ENCODE assay signal across 24 cellular contexts in the genomic region with DNA sequence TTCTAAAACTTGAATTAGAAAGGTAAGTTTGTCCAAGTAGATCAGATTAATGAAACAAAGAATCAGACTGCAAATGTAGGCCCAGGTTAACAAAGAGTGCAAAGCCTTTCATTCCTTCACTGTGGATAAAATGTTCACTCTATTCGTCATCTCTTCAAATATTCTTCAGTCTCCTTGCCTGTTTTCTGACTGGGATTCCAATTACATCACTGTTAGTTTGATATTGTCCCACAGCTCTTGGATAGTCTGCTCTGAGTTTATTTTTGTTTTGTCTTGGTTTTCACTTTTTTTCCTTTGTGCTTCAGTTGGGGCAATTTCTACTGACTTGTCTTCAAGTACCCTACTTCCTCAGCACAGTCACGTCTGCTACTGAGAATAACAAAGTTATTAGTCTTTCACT. TPM values are rescaled to one million over a fixed set of nuclear protein-coding genes. Genes with fewer than 3 reads are reported as not detected.
A peak's percentile ranks its signal among the peaks of the same experiment; 100 is the strongest.
DNase-seq lines count a peak whose midpoint lies in the region; ATAC-seq and TF ChIP-seq lines count a peak whose summit lies in the region.
"Had no signal": no experiment of that assay in that cellular context is flagged by ENCODE, and none has a peak within 500 bp of the region (broad histone marks: within the 10 kb centered on the region; RNA-seq: fewer than 3 reads in every experiment).

No MANE protein-coding gene starts in this region.

- H3F3A ChIP-seq in GM23248 (ENCODE audit: insufficient read depth): peaks cover 14% of the 10 kb centered on the region

- H3K9ac ChIP-seq in GM23248: no peak overlapping the region
- no peak overlapping the region for H3K9ac ChIP-seq in adipocyte (ENCODE audit: low read length)

- intact Hi-C loops in CD4-positive, alpha-beta memory T cell (cut with micrococcal nuclease): loop anchor here (2.0 to 5.0 kb wide), 2 partner anchors 33 to 37 kb away; no protein-coding TSS in a partner anchor

- WGBS in GM23248 (ENCODE audit: low coverage in 1 of 2, low lambda C conversion rate in 2 of 2, missing lambda C conversion rate in 2 of 2), 2 experiments: 40 to 49% methylated on average over 2 of the region's 2 CpGs

- H3K36me3 ChIP-seq in CD4-positive, alpha-beta memory T cell (ENCODE audit: insufficient read depth, low read length): no peaks in the 10 kb centered on the region
- H3K36me3 ChIP-seq in GM23248 (ENCODE audit: low read depth) (no peaks in the 10 kb centered on the region), adipocyte (ENCODE audit: control insufficient read depth, insufficient read depth, low read length, severe bottlenecking) (no peaks in the 10 kb centered on the region)
- H3K36me3 ChIP-seq: vagina had no signal

- H3K27ac Mint-ChIP-seq in CD4-positive, alpha-beta memory T cell: peak overlapping the region; percentile 10 to 84 (median 70)
- H3K27ac Mint-ChIP-seq: memory B cell, naive B cell, progenitor cell of endocrine pancreas had no signal

- H3K4me3 Mint-ChIP-seq in CD4-positive, alpha-beta memory T cell: peak overlapping the region in 3 of 8 donors; percentile 33 to 74 (median 64)
- H3K4me3 Mint-ChIP-seq: memory B cell, naive B cell had no signal

- H4K20me1 ChIP-seq in GM23248 (ENCODE audit: insufficient read depth): no peaks in the 10 kb centered on the region

- CTCF ChIA-PET in CD4-positive, alpha-beta memory T cell (lab: Charles Lee; ENCODE audit: partially characterized antibody): interaction anchor here (1.0 to 4.5 kb wide), 3 partner anchors 27 to 120 kb away, joined by 3 to 28 read pairs (median 18); no protein-coding TSS in a partner anchor

- H3K9me3 ChIP-seq in CD4-positive, alpha-beta memory T cell (ENCODE audit: control insufficient read depth in 1 of 2, low read length in 2 of 2): no peaks in the 10 kb centered on the region
- H3K9me3 ChIP-seq in GM23248 (ENCODE audit: low read depth): no peaks in the 10 kb centered on the region
- peaks cover 4% of the 10 kb centered on the region for H3K9me3 ChIP-seq in adipocyte (ENCODE audit: control insufficient read depth, low read length)
- H3K9me3 ChIP-seq: vagina had no signal

- no peaks in the 10 kb centered on the region for H3K79me2 ChIP-seq in GM23248 (ENCODE audit: insufficient read depth)

- H3K4me3 ChIP-seq in CD4-positive, alpha-beta memory T cell (ENCODE audit: low read length in 2 of 2): no peak overlapping the region
- H3K4me3 ChIP-seq in GM23248 (no peak overlapping the region), adipocyte (ENCODE audit: low read length) (no peak overlapping the region)
- H3K4me3 ChIP-seq: smooth muscle cell, vagina had no signal

- in situ Hi-C loops in GM23248 (cut with MboI): no loop called here

- H3K9me3 Mint-ChIP-seq in CD4-positive, alpha-beta memory T cell: peaks cover 0 to 2% (median 0%) of the 10 kb centered on the region in 8 donors
- H3K9me3 Mint-ChIP-seq: memory B cell had no signal

- ATAC-seq in HG03469 (IDR thresholded peaks at IDR 0.05; ENCODE audit: unreplicated experiment): no peak
- ATAC-seq: HepG2 had no signal

- peak overlapping the region; percentile 58 for H3K4me2 ChIP-seq in GM23248 (ENCODE audit: unreplicated experiment)
- H3K4me2 ChIP-seq: smooth muscle cell had no signal

- DNase-seq in CD4-positive, alpha-beta memory T cell: no peak
- DNase-seq in GM23248 (peak; percentile 41), adipocyte (ENCODE audit: low read depth) (peak; percentile 68), iris pigment epithelial cell (ENCODE audit: low read depth) (peak; percentile 80), erythroblast (lab: John Stamatoyannopoulos, UW) (no peak), NAMALWA (ENCODE audit: low spot score) (no peak)
- DNase-seq: amygdala; hypothalamus; kidney glomerular epithelial cell; naive B cell; NCI-H1694; NCI-H345; NK-92 treated with Interleukin-12 subunit alpha and Interleukin-12 subunit beta, amount 100 ng/mL, for 24 hours; stimulated activated CD4-positive, alpha-beta T cell treated with anti-CD3 and anti-CD28 coated beads, Interleukin-4, amount 100 ng/mL, for 4 hours; substantia nigra had no signal

- H3K27me3 Mint-ChIP-seq in CD4-positive, alpha-beta memory T cell: no peaks in the 10 kb centered on the region

- no peak overlapping the region for H3K27ac ChIP-seq in CD4-positive, alpha-beta memory T cell (ENCODE audit: low read depth, low read length)
- H3K27ac ChIP-seq in GM23248: peak overlapping the region; percentile 42
- H3K27ac ChIP-seq: foreskin keratinocyte, vagina had no signal

- peaks cover 38 to 69% (median 53%) of the 10 kb centered on the region in 4 donors for H3K4me1 Mint-ChIP-seq in CD4-positive, alpha-beta memory T cell
- H3K4me1 Mint-ChIP-seq: naive B cell had no signal

- POLR2A ChIA-PET in CD4-positive, alpha-beta memory T cell (lab: Charles Lee; ENCODE audit: partially characterized antibody): interaction anchor here (3.5 to 3.9 kb wide), 2 partner anchors 26 to 32 kb away, joined by 33 to 55 read pairs; no protein-coding TSS in a partner anchor

- peaks cover 38% of the 10 kb centered on the region for H3K4me1 ChIP-seq in CD4-positive, alpha-beta memory T cell (ENCODE audit: insufficient read depth, low read length)
- H3K4me1 ChIP-seq in GM23248 (ENCODE audit: insufficient read depth) (peaks cover 21% of the 10 kb centered on the region), adipocyte (ENCODE audit: control insufficient read depth, insufficient read depth, low read length) (peaks cover 14% of the 10 kb centered on the region)
- H3K4me1 ChIP-seq: vagina had no signal

- no peaks in the 10 kb centered on the region for H3K27me3 ChIP-seq in CD4-positive, alpha-beta memory T cell (ENCODE audit: insufficient read depth, low read length)
- H3K27me3 ChIP-seq in GM23248 (replicated peaks; ENCODE audit: insufficient read depth): no peaks in the 10 kb centered on the region
- no peaks in the 10 kb centered on the region for H3K27me3 ChIP-seq in adipocyte (replicated peaks; ENCODE audit: control insufficient read depth, insufficient read depth, low read length)
- H3K27me3 ChIP-seq: foreskin keratinocyte, vagina had no signal

- no peaks in the 10 kb centered on the region for H3K9me2 ChIP-seq in GM23248 (ENCODE audit: insufficient read depth)

- TF ChIP-seq POLR2A in erythroblast (IDR thresholded peaks at IDR 0.05; ENCODE audit: low read length): no peak

- H3K36me3 Mint-ChIP-seq in CD4-positive, alpha-beta memory T cell: no peaks in the 10 kb centered on the region
- H3K36me3 Mint-ChIP-seq: memory B cell, naive B cell had no signal

- no peak overlapping the region; the same call in 1 of the 2 replicates for H2AFZ ChIP-seq in GM23248

RNA-seq across cellular contexts. Expression of a gene that starts 38.5 kb away (rescaled TPM):
- total RNA-seq in CD4-positive, alpha-beta memory T cell: 10 to 100 TPM; 25.0 to 28.2 TPM
- 100 to 1,000 TPM; 199 to 230 TPM for polyA plus RNA-seq in CD4-positive, alpha-beta memory T cell
- total RNA-seq in GM23248 (2014; rRNA removed; shearing (Covaris generic)): not detected in 2 replicates
- not detected in 2 replicates for polyA plus RNA-seq in GM23248 (2016; fragmentation: Nextera tagmentation; extraction: Ambion mirVana)
- total RNA-seq: cerebellum, foreskin keratinocyte, HepG2, MCF 10A, progenitor cell of endocrine pancreas, smooth muscle cell had no signal
- polyA plus RNA-seq: foreskin keratinocyte, HepG2 had no signal

RNA-seq across cellular contexts. Expression of a gene that starts 39.8 kb away (rescaled TPM):
- 10 to 100 TPM; 30.0 to 31.3 TPM for total RNA-seq in CD4-positive, alpha-beta memory T cell
- polyA plus RNA-seq in CD4-positive, alpha-beta memory T cell: 100 to 1,000 TPM in 1 of 2 donors, 10 to 100 TPM in 1; 92.8 to 116 TPM
- total RNA-seq in GM23248 (2014; rRNA removed; shearing (Covaris generic)): not detected in 2 replicates
- not detected in 2 replicates for polyA plus RNA-seq in GM23248 (2016; fragmentation: Nextera tagmentation; extraction: Ambion mirVana)
- total RNA-seq: cerebellum, foreskin keratinocyte, HepG2, MCF 10A, progenitor cell of endocrine pancreas, smooth muscle cell had no signal
- polyA plus RNA-seq: foreskin keratinocyte, HepG2, smooth muscle cell had no signal

Comparison
In these comparisons a context has a peak if more than half of its experiments do, and no peak if none do; other contexts are left out.
1. DNase-seq: peak in GM23248 (single experiment), adipocyte (single experiment) and iris pigment epithelial cell (single experiment); none in CD4-positive, alpha-beta memory T cell (0 of 5), erythroblast (0 of 2) and NAMALWA (single experiment).
2. RNA of a gene that starts 38.5 kb away (total RNA-seq): 25.0 to 28.2 TPM in CD4-positive, alpha-beta memory T cell; not detected in GM23248; every median in the first group is over 10 times any median in the second.
3. RNA of a gene that starts 39.8 kb away (total RNA-seq): 30.0 to 31.3 TPM in CD4-positive, alpha-beta memory T cell; not detected in GM23248; every median in the first group is over 10 times any median in the second.